ENCODE assay signal across 24 cellular contexts in the genomic region with DNA sequence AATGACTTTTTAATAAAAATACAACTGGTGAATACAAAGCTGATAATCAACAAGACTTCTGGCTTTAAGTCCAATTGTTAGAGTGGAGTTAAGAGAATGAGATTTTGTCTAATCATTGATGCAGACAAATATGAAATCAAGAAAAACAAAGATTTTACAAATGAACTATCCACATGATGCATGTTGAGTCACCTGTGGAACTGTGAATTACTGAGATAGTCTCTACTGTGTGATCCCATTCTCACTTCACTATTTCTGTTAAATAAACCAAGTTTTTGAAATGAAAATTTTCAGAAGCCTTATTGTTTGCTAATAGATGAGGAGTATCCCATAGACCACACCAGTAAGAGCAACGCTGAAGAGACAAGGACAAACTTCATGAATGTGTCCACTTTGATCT.
"Had no signal": no experiment of that assay in that cellular context is flagged by ENCODE, and none has a peak within 500 bp of the region (broad histone marks: within the 10 kb centered on the region; RNA-seq: fewer than 3 reads in every experiment).

No MANE protein-coding gene starts in this region.

- H3K4me1 ChIP-seq: right atrium auricular region, testis, vagina had no signal

- H3K4me3 Mint-ChIP-seq: activated CD4-positive, alpha-beta T cell treated with anti-CD3 and anti-CD28 coated beads, Interleukin-2, amount 10 ng/mL, durations not matched to agents 7 days and 5 days; activated CD8-positive, alpha-beta T cell treated with anti-CD3 and anti-CD28 coated beads, Interleukin-2, amount 10 ng/mL, durations not matched to agents 7 days and 5 days; activated naive CD8-positive, alpha-beta T cell treated with anti-CD3 and anti-CD28 coated beads, Interleukin-2, amount 50 U/mL, for 24 hours; activated T-helper 1 cell treated with anti-CD3 and anti-CD28 coated beads, Interleukin-12 subunit alpha, Interleukin-12 subunit beta, Interleukin-2, Interleukin-4 antibody, amounts not matched to agents 30 ng/mL and 10 ng/mL and 1 ng/mL, durations not matched to agents 14 hours and 24 hours and 36 hours; dendritic cell treated with granulocyte-macrophage colony-stimulating factor and Interleukin-4, amounts not matched to agents 40 ng/mL and 50 ng/mL, for 4 days; nephron had no signal

- H3K27ac Mint-ChIP-seq: activated CD4-positive, alpha-beta T cell treated with anti-CD3 and anti-CD28 coated beads, Interleukin-2, amount 10 ng/mL, durations not matched to agents 7 days and 5 days; activated T-helper 1 cell treated with anti-CD3 and anti-CD28 coated beads, Interleukin-12 subunit alpha, Interleukin-12 subunit beta, Interleukin-2, Interleukin-4 antibody, amounts not matched to agents 30 ng/mL and 10 ng/mL and 1 ng/mL, durations not matched to agents 14 hours and 24 hours and 36 hours; nephron had no signal

- H3K4me3 ChIP-seq: body of pancreas, pancreas, psoas muscle, right atrium auricular region, spleen, testis, vagina had no signal

- H3K27me3 ChIP-seq: body of pancreas, neutrophil, pancreas, spleen, testis, vagina had no signal

- H3K9me3 ChIP-seq: body of pancreas, neutrophil, pancreas, psoas muscle, right atrium auricular region, spleen, testis, vagina had no signal

- H3K27me3 Mint-ChIP-seq: activated CD4-positive, alpha-beta T cell treated with anti-CD3 and anti-CD28 coated beads, Interleukin-2, amount 10 ng/mL, durations not matched to agents 7 days and 5 days; activated naive CD8-positive, alpha-beta T cell treated with anti-CD3 and anti-CD28 coated beads, Interleukin-2, amount 50 U/mL, for 24 hours; dendritic cell treated with granulocyte-macrophage colony-stimulating factor and Interleukin-4, amounts not matched to agents 40 ng/mL and 50 ng/mL, for 4 days had no signal

- H3K27ac ChIP-seq: body of pancreas, neutrophil, pancreas, psoas muscle, right atrium auricular region, spleen, testis, vagina, VCaP had no signal

- H3K9me3 Mint-ChIP-seq: activated CD4-positive, alpha-beta T cell treated with anti-CD3 and anti-CD28 coated beads, Interleukin-2, amount 10 ng/mL, durations not matched to agents 7 days and 5 days; activated naive CD8-positive, alpha-beta T cell treated with anti-CD3 and anti-CD28 coated beads, Interleukin-2, amount 50 U/mL, for 24 hours; activated T-helper 1 cell treated with anti-CD3 and anti-CD28 coated beads, Interleukin-12 subunit alpha, Interleukin-12 subunit beta, Interleukin-2, Interleukin-4 antibody, amounts not matched to agents 30 ng/mL and 10 ng/mL and 1 ng/mL, durations not matched to agents 14 hours and 24 hours and 36 hours; dendritic cell treated with granulocyte-macrophage colony-stimulating factor and Interleukin-4, amounts not matched to agents 40 ng/mL and 50 ng/mL, for 4 days; nephron had no signal

- DNase-seq: activated CD4-positive, alpha-beta T cell treated with anti-CD3 and anti-CD28 coated beads, Interleukin-2, amount 10 ng/mL, durations not matched to agents 7 days and 5 days; activated gamma-delta T cell; activated naive CD4-positive, alpha-beta T cell treated with anti-CD3 and anti-CD28 coated beads, Interleukin-2, amount 50 U/mL, for 16 hours; activated naive CD8-positive, alpha-beta T cell treated with anti-CD3 and anti-CD28 coated beads, Interleukin-2, amount 50 U/mL, for 24 hours; body of pancreas; effector CD4-positive, alpha-beta T cell; erythroblast; foreskin fibroblast; left ventricle myocardium superior; midbrain; pancreas; psoas muscle; spleen; stimulated activated CD4-positive, alpha-beta T cell treated with anti-CD3 and anti-CD28 coated beads, Interleukin-4, amount 100 ng/mL, for 1 hour; stimulated activated naive CD4-positive, alpha-beta T cell; testis had no signal

- ATAC-seq: body of pancreas, left ventricle myocardium superior, pancreas, psoas muscle had no signal

- FAIRE-seq: pancreas had no signal

- H3K36me3 ChIP-seq: neutrophil, pancreas, right atrium auricular region, spleen, vagina had no signal
